In genomic region chr18:8935346-8935745, GRCh38 we compare ENCODE assay signal across 1 cellular context.
DNase-seq lines count a peak whose midpoint lies in the region; TF ChIP-seq lines count a peak whose summit lies in the region.
"Not testable (repeated sequence)": the region's sequence is repeated elsewhere in the genome, so short reads cannot be mapped to it uniquely, and the experiment has no call there.

No MANE protein-coding gene starts in this region.

- intact Hi-C loops in testis (cut with DNase I; ENCODE audit: low total_unique reads), result not testable (repeated sequence)

- not testable (repeated sequence) for H3K4me1 ChIP-seq in testis

- H3K36me3 ChIP-seq in testis (ENCODE audit: low read depth, missing control alignments), result not testable (repeated sequence)

- not testable (repeated sequence) for TF ChIP-seq CTCF in testis (IDR thresholded peaks at IDR 0.05)

- peak overlapping the region; percentile 15 to 17 for H3K4me3 ChIP-seq in testis

- not testable (repeated sequence) for H3K27me3 ChIP-seq in testis

- H3K9me3 ChIP-seq in testis, result not testable (repeated sequence)

- WGBS in testis, 2 donors, result 83% methylated on average over 18 of the region's 24 CpGs; no CpG with 5 or more reads in 1 of the 2 donors

- DNase-seq in testis, result not testable (repeated sequence)

- TF ChIP-seq POLR2A in testis (IDR thresholded peaks at IDR 0.05), result not testable (repeated sequence)

- H3K27ac ChIP-seq in testis, result not testable (repeated sequence)
